ENCODE assay signal across 15 cellular contexts in the genomic region with DNA sequence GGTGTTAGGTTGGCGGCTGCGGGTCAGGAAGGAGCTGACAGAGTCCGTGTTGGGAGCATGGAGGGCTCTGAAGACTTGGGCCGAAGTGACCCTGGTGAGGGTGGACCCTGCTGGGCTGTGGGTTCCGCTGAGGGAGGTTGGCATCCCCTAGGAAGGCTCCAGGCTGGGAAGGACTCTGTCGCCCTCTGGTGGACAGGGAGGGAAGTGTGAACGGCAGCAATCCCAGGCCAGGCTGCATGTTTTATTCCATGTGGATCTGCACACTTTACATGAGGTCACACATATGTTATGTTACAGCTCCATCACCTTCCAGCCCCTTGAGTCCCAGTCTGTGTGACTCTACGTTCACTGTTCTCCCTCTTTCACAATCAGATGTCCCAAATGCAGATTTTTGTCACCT. TPM values are rescaled to one million over a fixed set of nuclear protein-coding genes. Genes with fewer than 3 reads are reported as not detected.
DNase-seq lines count a peak whose midpoint lies in the region; ATAC-seq, FAIRE-seq and TF ChIP-seq lines count a peak whose summit lies in the region.
"Not testable (repeated sequence)": the region's sequence is repeated elsewhere in the genome, so short reads cannot be mapped to it uniquely, and the experiment has no call there.
"Had no signal": no experiment of that assay in that cellular context is flagged by ENCODE, and none has a peak within 500 bp of the region (broad histone marks: within the 10 kb centered on the region; RNA-seq: fewer than 3 reads in every experiment).

No MANE protein-coding gene starts in this region.

- not testable (repeated sequence) for H3K79me2 ChIP-seq in PC-3 (ENCODE audit: low read length)

- BruUV-seq in PC-3 (replicated peaks; lab: Mats Ljungman, UMichigan): not testable (repeated sequence)

- H3K36me3 Mint-ChIP-seq in activated CD8-positive, alpha-beta T cell treated with anti-CD3 and anti-CD28 coated beads for 36 hours (ENCODE audit: low read depth); glutamatergic neuron (ENCODE audit: unreplicated experiment): not testable (repeated sequence)

- intact Hi-C loops in PC-3 (cut with micrococcal nuclease): loop anchor here (10.0 kb wide), 1 partner anchor 108 kb away; no protein-coding TSS in a partner anchor
- intact Hi-C loops in activated CD8-positive, alpha-beta T cell treated with anti-CD3 and anti-CD28 coated beads for 36 hours (cut with micrococcal nuclease): not testable (repeated sequence)

- H3K27ac Mint-ChIP-seq in activated CD8-positive, alpha-beta T cell treated with anti-CD3 and anti-CD28 coated beads for 36 hours: not testable (repeated sequence)
- H3K27ac Mint-ChIP-seq in glutamatergic neuron (ENCODE audit: unreplicated experiment): peak overlapping the region; percentile 48

- not testable (repeated sequence) for H3K36me3 ChIP-seq in PC-3 (ENCODE audit: low read depth, low read length); bronchial epithelial cell (ENCODE audit: control insufficient read depth, insufficient read depth, low read length); neutrophil

- H3K27me3 ChIP-seq in PC-3 (ENCODE audit: low read length); bronchial epithelial cell (ENCODE audit: control insufficient read depth, insufficient read depth, low read length); neutrophil: not testable (repeated sequence)

- not testable (repeated sequence) for H3K4me1 ChIP-seq in PC-3 (ENCODE audit: insufficient read depth, low read length); neutrophil (ENCODE audit: control insufficient read depth in 1 of 2, insufficient read depth in 1 of 2, low read depth in 1 of 2, low read length in 1 of 2)

- H3K9me3 ChIP-seq in PC-3 (ENCODE audit: low read length); neutrophil: not testable (repeated sequence)

- not testable (repeated sequence) for ATAC-seq in PC-3; activated CD8-positive, alpha-beta T cell treated with anti-CD3 and anti-CD28 coated beads for 36 hours

- not testable (repeated sequence) for H3F3A ChIP-seq in PC-3 (ENCODE audit: low read length, unreplicated experiment)

- not testable (repeated sequence) for H3K4me3 ChIP-seq in PC-3 (ENCODE audit: low read length); bronchial epithelial cell (ENCODE audit: low read depth, low read length); neutrophil (ENCODE audit: low read depth in 1 of 2, low read length in 1 of 2)

- DNase-seq in A172 (ENCODE audit: low spot score) (peak; percentile 48), ELF-1 (ENCODE audit: low read depth, low spot score) (peak; percentile 57), HT-29 (ENCODE audit: low spot score) (peak; percentile 50), glutamatergic neuron (peak; percentile 51)
- DNase-seq in PC-3; bronchial epithelial cell (ENCODE audit: low read depth): not testable (repeated sequence)
- DNase-seq in activated CD8-positive, alpha-beta T cell treated with anti-CD3 and anti-CD28 coated beads for 36 hours: peak; percentile 25

- CTCF ChIA-PET in PC-3 (lab: Charles Lee): not testable (repeated sequence)
- CTCF ChIA-PET in activated CD8-positive, alpha-beta T cell treated with anti-CD3 and anti-CD28 coated beads for 36 hours (lab: Charles Lee): interaction anchor here (1.8 kb wide), 1 partner anchor 16 kb away, joined by 4 read pairs; no protein-coding TSS in a partner anchor

- not testable (repeated sequence) for H3K9ac ChIP-seq in PC-3 (ENCODE audit: low read length)

- not testable (repeated sequence) for H3K9me2 ChIP-seq in PC-3 (replicated peaks; ENCODE audit: low read length)

- TF ChIP-seq CTCF in PC-3 (conservative IDR thresholded peaks at IDR 0.05; ENCODE audit: low read depth, low read length) (peak; percentile 35; the same call in 1 of the 2 replicates), bronchial epithelial cell (IDR thresholded peaks at IDR 0.05; ENCODE audit: insufficient read depth, low read length, severe bottlenecking) (peak; percentile 64), glutamatergic neuron (IDR thresholded peaks at IDR 0.05; ENCODE audit: partially characterized antibody, unreplicated experiment) (peak; percentile 71), neutrophil (IDR thresholded peaks at IDR 0.05) (peak; percentile 57)
- peak; percentile 57 for TF ChIP-seq CTCF in activated CD8-positive, alpha-beta T cell treated with anti-CD3 and anti-CD28 coated beads for 36 hours (IDR thresholded peaks at IDR 0.05)

- not testable (repeated sequence) for FAIRE-seq in bronchial epithelial cell (lab: Jason Lieb, UNC)

- H3K4me1 Mint-ChIP-seq in activated CD8-positive, alpha-beta T cell treated with anti-CD3 and anti-CD28 coated beads for 36 hours (ENCODE audit: low read depth); glutamatergic neuron (ENCODE audit: low read depth, unreplicated experiment): not testable (repeated sequence)

- not testable (repeated sequence) for H3K9me3 Mint-ChIP-seq in activated CD8-positive, alpha-beta T cell treated with anti-CD3 and anti-CD28 coated beads for 36 hours; glutamatergic neuron (ENCODE audit: unreplicated experiment)

- H3K4me2 ChIP-seq in PC-3 (ENCODE audit: low read length): not testable (repeated sequence)

- POLR2A ChIA-PET in PC-3 (lab: Charles Lee; ENCODE audit: unreplicated experiment); activated CD8-positive, alpha-beta T cell treated with anti-CD3 and anti-CD28 coated beads for 36 hours (lab: Charles Lee): not testable (repeated sequence)

- H2AFZ ChIP-seq in PC-3 (ENCODE audit: low read length): not testable (repeated sequence)

- H3K4me3 Mint-ChIP-seq in activated CD8-positive, alpha-beta T cell treated with anti-CD3 and anti-CD28 coated beads for 36 hours; glutamatergic neuron (ENCODE audit: unreplicated experiment): not testable (repeated sequence)

- peaks cover 10% of the 10 kb centered on the region for H3K27me3 Mint-ChIP-seq in activated CD8-positive, alpha-beta T cell treated with anti-CD3 and anti-CD28 coated beads for 36 hours
- H3K27me3 Mint-ChIP-seq in glutamatergic neuron (ENCODE audit: unreplicated experiment): not testable (repeated sequence)

- not testable (repeated sequence) for H4K20me1 ChIP-seq in PC-3 (ENCODE audit: low read length)

- H3K27ac ChIP-seq in PC-3 (ENCODE audit: low read length); neutrophil: not testable (repeated sequence)

RNA-seq across cellular contexts. Expression of gene PSG4, which starts 1.7 kb away (rescaled TPM):
- total RNA-seq in A172 (2014; rRNA removed; shearing (Covaris generic)): 75.6 and 84.3 TPM in 2 replicates
- not detected in 2 replicates for total RNA-seq in HT-29 (2014; rRNA removed; shearing (Covaris generic))
- total RNA-seq in PC-3 (2014; rRNA removed) (not detected in 2 replicates), bronchial epithelial cell (0.26 TPM in 1 of 2 replicates, not detected in the other), glutamatergic neuron (ENCODE audit: unreplicated experiment) (not detected)
- total RNA-seq in activated CD8-positive, alpha-beta T cell treated with anti-CD3 and anti-CD28 coated beads for 36 hours: not detected
- total RNA-seq: colonic mucosa; HT1080; natural killer cell treated with Interleukin-12 subunit alpha and Interleukin-12 subunit beta and Interleukin-15 and Interleukin-18, amount 100 ng/mL, for 72 hours; Right ventricle myocardium superior; T-helper 1 cell treated with Interleukin-12 subunit alpha and Interleukin-12 subunit beta and Interleukin-4 antibody, amounts not matched to agents 30 ng/mL and 1 ng/mL, for 36 hours; upper lobe of left lung had no signal

RNA-seq across cellular contexts. Expression of gene PSG5, which starts 20.8 kb away (rescaled TPM):
- 3.2 and 7.1 TPM in 2 replicates for total RNA-seq in A172 (2014; rRNA removed; shearing (Covaris generic))
- total RNA-seq in HT-29 (2014; rRNA removed; shearing (Covaris generic)): not detected in 2 replicates
- not detected in 2 replicates for total RNA-seq in PC-3 (2014; rRNA removed)
- total RNA-seq in activated CD8-positive, alpha-beta T cell treated with anti-CD3 and anti-CD28 coated beads for 36 hours: not detected
- total RNA-seq in bronchial epithelial cell: not detected in 2 replicates
- not detected for total RNA-seq in glutamatergic neuron (ENCODE audit: unreplicated experiment)
- total RNA-seq: activated T-helper 17 cell treated with anti-CD3 and anti-CD28 coated beads, Interleukin-2, amount 50 U/mL, for 72 hours; colonic mucosa; natural killer cell treated with Interleukin-12 subunit alpha and Interleukin-12 subunit beta and Interleukin-15 and Interleukin-18, amount 100 ng/mL, for 72 hours; Right ventricle myocardium superior; T-helper 1 cell treated with Interleukin-12 subunit alpha and Interleukin-12 subunit beta and Interleukin-4 antibody, amounts not matched to agents 30 ng/mL and 1 ng/mL, for 36 hours; upper lobe of left lung had no signal

Comparison
In these comparisons a context has a peak if more than half of its experiments do, and no peak if none do; other contexts are left out.
1. RNA of gene PSG4, which starts 1.7 kb away (total RNA-seq): 75.6 to 84.3 TPM in A172; 0.26 TPM in bronchial epithelial cell, not detected in HT-29, not detected in PC-3, not detected in activated CD8-positive, alpha-beta T cell treated with anti-CD3 and anti-CD28 coated beads for 36 hours and not detected in glutamatergic neuron (single experiment); every median in the first group is over 10 times any median in the second.
2. Peak in every context shown above with its lines, with median percentiles within 50 percentile points of each other: CTCF ChIP-seq.